8 cellular contexts compared by ENCODE assay signal in genomic region chr13:44879452-44880058, GRCh38.
DNase-seq lines count a peak whose midpoint lies in the region; ATAC-seq, FAIRE-seq and TF ChIP-seq lines count a peak whose summit lies in the region.

No MANE protein-coding gene starts in this region.

- POLR2A ChIA-PET in MCF 10A (lab: Yijun Ruan, JAX) = no interaction called here
- POLR2A ChIA-PET in endothelial cell of umbilical vein (lab: Charles Lee) = no interaction called here

- no peaks in the 10 kb centered on the region for H3K9me3 ChIP-seq in breast epithelium
- H3K9me3 ChIP-seq in endothelial cell of umbilical vein (replicated peaks; ENCODE audit: control insufficient read depth, insufficient read depth, low read length) = no peaks in the 10 kb centered on the region

- H3K79me2 ChIP-seq in endothelial cell of umbilical vein (ENCODE audit: control insufficient read depth, insufficient read depth, low read length) = no peaks in the 10 kb centered on the region

- no peaks in the 10 kb centered on the region for H3K9me3 Mint-ChIP-seq in MCF 10A (ENCODE audit: unreplicated experiment)

- intact Hi-C loops in MCF 10A (cut with micrococcal nuclease) (loop anchor here (1.0 to 2.0 kb wide), 2 partner anchors 303 to 396 kb away; partner anchors contain the start of gene TSC22D1), breast epithelium (cut with DNase I; ENCODE audit: low total_unique reads) (loop anchor here (10.0 kb wide), 1 partner anchor 115 kb away; no protein-coding TSS in a partner anchor), endothelial cell of umbilical vein (cut with micrococcal nuclease) (loop anchor here (1.0 to 5.0 kb wide), 5 partner anchors 37 to 396 kb away; partner anchors contain the start of gene TSC22D1)

- BruUV-seq in MCF 10A (replicated peaks; lab: Mats Ljungman, UMichigan) (no TSS peak), endothelial cell of umbilical vein (replicated peaks; lab: Mats Ljungman, UMichigan) (no TSS peak)

- no peaks in the 10 kb centered on the region for H3K4me1 Mint-ChIP-seq in MCF 10A (ENCODE audit: insufficient read depth, unreplicated experiment)

- TF ChIP-seq POLR2A in breast epithelium (IDR thresholded peaks at IDR 0.05) (no peak), endothelial cell of umbilical vein (IDR thresholded peaks at IDR 0.05; ENCODE audit: low read depth, low read length) (no peak)

- H3K9ac ChIP-seq in endothelial cell of umbilical vein (replicated peaks; ENCODE audit: extremely low read depth, insufficient read depth, low read length) = no peak overlapping the region

- no peak overlapping the region for H3K4me3 Mint-ChIP-seq in MCF 10A (ENCODE audit: unreplicated experiment)

- H3K4me2 ChIP-seq in endothelial cell of umbilical vein (ENCODE audit: insufficient read depth, low read length) = no peak overlapping the region

- no peaks in the 10 kb centered on the region for H3K36me3 Mint-ChIP-seq in MCF 10A (ENCODE audit: insufficient read depth, unreplicated experiment)

- H3K4me3 ChIP-seq in breast epithelium (no peak overlapping the region), endothelial cell of umbilical vein (replicated peaks in 1 of 3; ENCODE audit: insufficient read depth in 1 of 3, low read depth in 1 of 3, low read length in 3 of 3) (no peak overlapping the region)

- ATAC-seq in GM21447 (IDR thresholded peaks at IDR 0.05; ENCODE audit: unreplicated experiment) (no peak), HG02970 (IDR thresholded peaks at IDR 0.05; ENCODE audit: low FRiP score, unreplicated experiment) (no peak)

- no peaks in the 10 kb centered on the region for H3K4me1 ChIP-seq in breast epithelium
- peaks cover 12% of the 10 kb centered on the region for H3K4me1 ChIP-seq in endothelial cell of umbilical vein (ENCODE audit: control insufficient read depth, extremely low read depth, insufficient read depth, low read length)

- dilution Hi-C loops in endothelial cell of umbilical vein (cut with MboI; ENCODE audit: extremely low pct_ligation_motif_present, low sequenced_read_pairs) = no loop called here

- DNase-seq in MCF 10A (ENCODE audit: unreplicated experiment) (peak; percentile 62), breast epithelium (ENCODE audit: low spot score in 2 of 2) (no peak), NOMO-1 treated with dmso at 0.1 percent for 144 hours (lab: John Stamatoyannopoulos, UW; ENCODE audit: unreplicated experiment) (peak; percentile 17), endothelial cell of umbilical vein (ENCODE audit: low read depth, low spot score) (peak; percentile 48), pulmonary artery endothelial cell (ENCODE audit: low read depth, low spot score) (peak; percentile 20), DMS114 treated with DMSO at 0.1 percent for 48 hours (lab: John Stamatoyannopoulos, UW; ENCODE audit: unreplicated experiment) (no peak)

- H3K27me3 ChIP-seq in breast epithelium (no peaks in the 10 kb centered on the region), endothelial cell of umbilical vein (ENCODE audit: control insufficient read depth in 2 of 2, insufficient read depth in 2 of 2, low read length in 2 of 2) (no peaks in the 10 kb centered on the region)

- H3K27ac ChIP-seq in breast epithelium = no peak overlapping the region
- no peak overlapping the region for H3K27ac ChIP-seq in endothelial cell of umbilical vein (ENCODE audit: insufficient read depth, low read depth, low read length)

- no peak overlapping the region for H2AFZ ChIP-seq in endothelial cell of umbilical vein (ENCODE audit: low read depth, low read length)

- H4K20me1 ChIP-seq in endothelial cell of umbilical vein (replicated peaks; ENCODE audit: control insufficient read depth, extremely low read depth, insufficient read depth, low read length) = no peaks in the 10 kb centered on the region

- H3K36me3 ChIP-seq in breast epithelium (no peaks in the 10 kb centered on the region), endothelial cell of umbilical vein (ENCODE audit: control insufficient read depth in 2 of 2, extremely low read depth in 1 of 2, insufficient read depth in 2 of 2, low read length in 2 of 2) (no peaks in the 10 kb centered on the region)

- H3K9me1 ChIP-seq in endothelial cell of umbilical vein (replicated peaks; ENCODE audit: control insufficient read depth, extremely low read depth, insufficient read depth, low read length) = no peaks in the 10 kb centered on the region

- CTCF ChIA-PET in MCF 10A (lab: Yijun Ruan, JAX) (interaction anchor here (0.6 to 1.4 kb wide), 8 partner anchors 13 to 392 kb away, joined by 3 to 4 read pairs (median 3); no protein-coding TSS in a partner anchor), endothelial cell of umbilical vein (lab: Charles Lee) (interaction anchor here (2.7 kb wide), 1 partner anchor 396 kb away, joined by 9 read pairs; no protein-coding TSS in a partner anchor)

- no peak overlapping the region for H3K27ac Mint-ChIP-seq in MCF 10A (ENCODE audit: low read depth, unreplicated experiment)

- peak; percentile 45 for TF ChIP-seq CTCF in MCF 10A (IDR thresholded peaks at IDR 0.05; ENCODE audit: unreplicated experiment)
- TF ChIP-seq CTCF in breast epithelium (IDR thresholded peaks at IDR 0.05) = peak in 1 of 3 donors; percentile 19
- TF ChIP-seq CTCF in endothelial cell of umbilical vein (IDR thresholded peaks at IDR 0.05; ENCODE audit: extremely low read depth in 1 of 2, insufficient read depth in 1 of 2, low read depth in 1 of 2, low read length in 2 of 2) = peak; percentile 47 to 52

- FAIRE-seq in endothelial cell of umbilical vein (lab: Jason Lieb, UNC) = peak; percentile 87

- no peaks in the 10 kb centered on the region for H3K27me3 Mint-ChIP-seq in MCF 10A (ENCODE audit: insufficient read depth, unreplicated experiment)

TF ChIP-seq in endothelial cell of umbilical vein, 7 proteins besides CTCF, POLR2A, EP300 and RAD21:
- TF ChIP-seq EZH2 (IDR thresholded peaks at IDR 0.05; ENCODE audit: borderline replicate concordance, low read depth, low read length, severe bottlenecking) = no peak
- TF ChIP-seq POLR2AphosphoS5 (IDR thresholded peaks at IDR 0.05; ENCODE audit: insufficient read depth, low read depth, low read length) = no peak
- no peak for TF ChIP-seq GATA2 (IDR thresholded peaks at IDR 0.05; ENCODE audit: insufficient read depth, insufficient read length, low read depth, low read length)

Comparison
In these comparisons a context has a peak if more than half of its experiments do, and no peak if none do; other contexts are left out.
1. DNase-seq: peak in MCF 10A (single experiment), NOMO-1 treated with dmso at 0.1 percent for 144 hours (single experiment), endothelial cell of umbilical vein (single experiment) and pulmonary artery endothelial cell (single experiment); none in breast epithelium (0 of 2) and DMS114 treated with DMSO at 0.1 percent for 48 hours (single experiment).